In the genomic region with DNA sequence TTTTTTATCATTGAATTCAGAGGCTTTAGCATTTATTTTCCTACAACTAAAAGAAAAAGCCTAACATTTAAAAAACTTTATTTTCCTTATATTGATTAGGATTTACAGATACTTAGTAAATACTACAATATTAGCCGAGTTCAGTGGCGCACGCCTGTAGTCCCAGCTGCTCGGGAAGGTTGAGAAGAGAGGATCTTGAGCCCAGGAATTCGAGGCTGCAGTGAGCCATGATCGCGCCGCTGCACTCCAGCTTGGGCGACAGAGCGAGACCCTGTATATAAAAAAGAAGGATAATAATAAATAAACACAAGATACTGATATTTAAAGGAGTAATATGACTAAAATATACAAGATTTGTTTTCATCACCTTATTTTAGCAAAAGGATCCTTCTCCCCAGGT, we compare ENCODE assay signal across 8 cellular contexts. TPM values are rescaled to one million over a fixed set of nuclear protein-coding genes. Genes with fewer than 3 reads are reported as not detected.
A peak's percentile ranks its signal among the peaks of the same experiment; 100 is the strongest.
DNase-seq lines count a peak whose midpoint lies in the region; ATAC-seq, FAIRE-seq and TF ChIP-seq lines count a peak whose summit lies in the region.
"Had no signal": no experiment of that assay in that cellular context is flagged by ENCODE, and none has a peak within 500 bp of the region (broad histone marks: within the 10 kb centered on the region; RNA-seq: fewer than 3 reads in every experiment).

No MANE protein-coding gene starts in this region.

- peak overlapping the region; percentile 76 for H3K4me2 ChIP-seq in GM23338

- FAIRE-seq in small intestine (lab: Jason Lieb, UNC), result no peak

- H3K36me3 ChIP-seq in GM23338 (ENCODE audit: insufficient read depth) (peaks cover 18% of the 10 kb centered on the region), small intestine (ENCODE audit: control insufficient read depth in 2 of 2, insufficient read depth in 2 of 2, low read length in 2 of 2) (no peaks in the 10 kb centered on the region)

- H4K20me1 ChIP-seq in GM23338 (replicated peaks; ENCODE audit: insufficient read depth), result no peaks in the 10 kb centered on the region; the same call in 1 of the 2 replicates

- H3K4me1 Mint-ChIP-seq in GM23338, result no peaks in the 10 kb centered on the region

- peak; percentile 19; the same call in 2 of the 3 replicates for ATAC-seq in GM23338
- ATAC-seq in HG02981 (IDR thresholded peaks at IDR 0.05; ENCODE audit: unreplicated experiment), result no peak

- no peaks in the 10 kb centered on the region for H3F3A ChIP-seq in GM23338 (replicated peaks; ENCODE audit: low read depth)

- peak overlapping the region; percentile 84 for H3K27ac ChIP-seq in GM23338 (ENCODE audit: low read depth)
- peak overlapping the region in 1 of 2 donors; percentile 34 for H3K27ac ChIP-seq in small intestine (ENCODE audit: low read depth in 1 of 2, low read length in 1 of 2)

- H3K27me3 Mint-ChIP-seq in GM23338 (ENCODE audit: insufficient read depth, low read depth, poor library complexity), result peaks cover 8% of the 10 kb centered on the region

- H3K79me2 ChIP-seq in GM23338 (replicated peaks; ENCODE audit: insufficient read depth), result peaks cover 17% of the 10 kb centered on the region

- no peak for TF ChIP-seq CTCF in GM23338 (conservative IDR thresholded peaks at IDR 0.05; ENCODE audit: low read depth in 2 of 2)
- no peak for TF ChIP-seq CTCF in foreskin fibroblast (IDR thresholded peaks at IDR 0.05; ENCODE audit: low read depth, low read length)

- peak overlapping the region; percentile 93 for H3K4me3 Mint-ChIP-seq in GM23338

- 26 to 49% (median 28%) methylated on average over 10 of the region's 10 CpGs for WGBS in small intestine, 3 donors

- no peaks in the 10 kb centered on the region for H3K9me3 ChIP-seq in small intestine (ENCODE audit: control insufficient read depth, low read depth)

- H3K4me3 ChIP-seq in GM23338, result peak overlapping the region; percentile 51
- peak overlapping the region; percentile 60 to 73 for H3K4me3 ChIP-seq in foreskin fibroblast (ENCODE audit: low read depth in 1 of 2, low read length in 2 of 2)
- peak overlapping the region; percentile 75 for H3K4me3 ChIP-seq in skeletal muscle cell (ENCODE audit: low read depth, low read length)
- H3K4me3 ChIP-seq in small intestine (ENCODE audit: low read depth in 1 of 2, low read length in 2 of 2), result no peak overlapping the region

- peak overlapping the region; percentile 94; the same call in 1 of the 2 replicates for H3K27ac Mint-ChIP-seq in GM23338

- H3K36me3 Mint-ChIP-seq in GM23338 (ENCODE audit: low read depth), result peaks cover 34% of the 10 kb centered on the region

- no peaks in the 10 kb centered on the region; the same call in 2 of the 3 replicates for H3K9me3 Mint-ChIP-seq in GM23338

- DNase-seq in GM23338 (ENCODE audit: low spot score), result peak; percentile 11
- DNase-seq in SK-N-DZ (ENCODE audit: low spot score), result peak; percentile 26
- DNase-seq in foreskin fibroblast, result peak in 1 of 2 donors; percentile 17
- DNase-seq in skeletal muscle cell (ENCODE audit: low read depth), result no peak
- no peak for DNase-seq in small intestine
- DNase-seq in AG08396 (ENCODE audit: low spot score), result no peak

- no peaks in the 10 kb centered on the region for H3K9me2 ChIP-seq in GM23338 (ENCODE audit: insufficient read depth)

- no peaks in the 10 kb centered on the region for H3K4me1 ChIP-seq in GM23338 (ENCODE audit: insufficient read depth)
- H3K4me1 ChIP-seq in small intestine (ENCODE audit: control insufficient read depth in 2 of 2, insufficient read depth in 1 of 2, low read depth in 1 of 2, low read length in 1 of 2), result no peaks in the 10 kb centered on the region

- H3K27me3 ChIP-seq in GM23338 (ENCODE audit: insufficient read depth) (no peaks in the 10 kb centered on the region), small intestine (ENCODE audit: control insufficient read depth in 2 of 2, insufficient read depth in 2 of 2, low read length in 2 of 2) (no peaks in the 10 kb centered on the region)

- H2AFZ ChIP-seq in GM23338, result peak overlapping the region; percentile 76

TF ChIP-seq in GM23338, 12 proteins besides CTCF, POLR2A, EP300 and RAD21:
- TF ChIP-seq, protein P1, sequence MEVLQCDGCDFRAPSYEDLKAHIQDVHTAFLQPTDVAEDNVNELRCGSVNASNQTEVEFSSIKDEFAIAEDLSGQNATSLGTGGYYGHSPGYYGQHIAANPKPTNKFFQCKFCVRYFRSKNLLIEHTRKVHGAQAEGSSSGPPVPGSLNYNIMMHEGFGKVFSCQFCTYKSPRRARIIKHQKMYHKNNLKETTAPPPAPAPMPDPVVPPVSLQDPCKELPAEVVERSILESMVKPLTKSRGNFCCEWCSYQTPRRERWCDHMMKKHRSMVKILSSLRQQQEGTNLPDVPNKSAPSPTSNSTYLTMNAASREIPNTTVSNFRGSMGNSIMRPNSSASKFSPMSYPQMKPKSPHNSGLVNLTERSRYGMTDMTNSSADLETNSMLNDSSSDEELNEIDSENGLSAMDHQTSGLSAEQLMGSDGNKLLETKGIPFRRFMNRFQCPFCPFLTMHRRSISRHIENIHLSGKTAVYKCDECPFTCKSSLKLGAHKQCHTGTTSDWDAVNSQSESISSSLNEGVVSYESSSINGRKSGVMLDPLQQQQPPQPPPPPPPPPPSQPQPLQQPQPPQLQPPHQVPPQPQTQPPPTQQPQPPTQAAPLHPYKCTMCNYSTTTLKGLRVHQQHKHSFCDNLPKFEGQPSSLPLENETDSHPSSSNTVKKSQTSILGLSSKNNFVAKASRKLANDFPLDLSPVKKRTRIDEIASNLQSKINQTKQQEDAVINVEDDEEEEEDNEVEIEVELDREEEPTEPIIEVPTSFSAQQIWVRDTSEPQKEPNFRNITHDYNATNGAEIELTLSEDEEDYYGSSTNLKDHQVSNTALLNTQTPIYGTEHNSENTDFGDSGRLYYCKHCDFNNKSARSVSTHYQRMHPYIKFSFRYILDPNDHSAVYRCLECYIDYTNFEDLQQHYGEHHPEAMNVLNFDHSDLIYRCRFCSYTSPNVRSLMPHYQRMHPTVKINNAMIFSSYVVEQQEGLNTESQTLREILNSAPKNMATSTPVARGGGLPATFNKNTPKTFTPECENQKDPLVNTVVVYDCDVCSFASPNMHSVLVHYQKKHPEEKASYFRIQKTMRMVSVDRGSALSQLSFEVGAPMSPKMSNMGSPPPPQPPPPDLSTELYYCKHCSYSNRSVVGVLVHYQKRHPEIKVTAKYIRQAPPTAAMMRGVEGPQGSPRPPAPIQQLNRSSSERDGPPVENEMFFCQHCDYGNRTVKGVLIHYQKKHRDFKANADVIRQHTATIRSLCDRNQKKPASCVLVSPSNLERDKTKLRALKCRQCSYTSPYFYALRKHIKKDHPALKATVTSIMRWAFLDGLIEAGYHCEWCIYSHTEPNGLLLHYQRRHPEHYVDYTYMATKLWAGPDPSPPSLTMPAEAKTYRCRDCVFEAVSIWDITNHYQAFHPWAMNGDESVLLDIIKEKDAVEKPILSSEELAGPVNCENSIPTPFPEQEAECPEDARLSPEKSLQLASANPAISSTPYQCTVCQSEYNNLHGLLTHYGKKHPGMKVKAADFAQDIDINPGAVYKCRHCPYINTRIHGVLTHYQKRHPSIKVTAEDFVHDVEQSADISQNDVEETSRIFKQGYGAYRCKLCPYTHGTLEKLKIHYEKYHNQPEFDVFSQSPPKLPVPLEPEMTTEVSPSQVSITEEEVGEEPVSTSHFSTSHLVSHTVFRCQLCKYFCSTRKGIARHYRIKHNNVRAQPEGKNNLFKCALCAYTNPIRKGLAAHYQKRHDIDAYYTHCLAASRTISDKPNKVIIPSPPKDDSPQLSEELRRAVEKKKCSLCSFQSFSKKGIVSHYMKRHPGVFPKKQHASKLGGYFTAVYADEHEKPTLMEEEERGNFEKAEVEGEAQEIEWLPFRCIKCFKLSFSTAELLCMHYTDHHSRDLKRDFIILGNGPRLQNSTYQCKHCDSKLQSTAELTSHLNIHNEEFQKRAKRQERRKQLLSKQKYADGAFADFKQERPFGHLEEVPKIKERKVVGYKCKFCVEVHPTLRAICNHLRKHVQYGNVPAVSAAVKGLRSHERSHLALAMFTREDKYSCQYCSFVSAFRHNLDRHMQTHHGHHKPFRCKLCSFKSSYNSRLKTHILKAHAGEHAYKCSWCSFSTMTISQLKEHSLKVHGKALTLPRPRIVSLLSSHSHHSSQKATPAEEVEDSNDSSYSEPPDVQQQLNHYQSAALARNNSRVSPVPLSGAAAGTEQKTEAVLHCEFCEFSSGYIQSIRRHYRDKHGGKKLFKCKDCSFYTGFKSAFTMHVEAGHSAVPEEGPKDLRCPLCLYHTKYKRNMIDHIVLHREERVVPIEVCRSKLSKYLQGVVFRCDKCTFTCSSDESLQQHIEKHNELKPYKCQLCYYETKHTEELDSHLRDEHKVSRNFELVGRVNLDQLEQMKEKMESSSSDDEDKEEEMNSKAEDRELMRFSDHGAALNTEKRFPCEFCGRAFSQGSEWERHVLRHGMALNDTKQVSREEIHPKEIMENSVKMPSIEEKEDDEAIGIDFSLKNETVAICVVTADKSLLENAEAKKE (CRISPR knock-in tag; IDR thresholded peaks at IDR 0.05), result no peak
- TF ChIP-seq ZNF331 (CRISPR knock-in tag; IDR thresholded peaks at IDR 0.05; ENCODE audit: low read depth), result no peak

RNA-seq across cellular contexts. Expression of gene UPF3B, which starts 0.7 kb away (rescaled TPM):
- 9.4 and 11.5 TPM in 2 replicates for total RNA-seq in GM23338 (2014; rRNA removed; shearing (Covaris generic))
- polyA plus RNA-seq in GM23338 (2016; fragmentation: Nextera tagmentation; extraction: Ambion mirVana) (52.8 and 62.0 TPM in 2 replicates), small intestine (10 to 100 TPM; 13.0 to 22.1 (median 16.2) TPM)
- polyA plus RNA-seq in SK-N-DZ (2014; cell fraction: cytosol; rRNA removed), result 8.0 and 10.0 TPM in 2 replicates
- polyA plus RNA-seq in SK-N-DZ (2014; cell fraction: nucleus; rRNA removed), result 9.3 and 15.2 TPM in 2 replicates

RNA-seq across cellular contexts. Expression of gene RNF113A, which starts 18.1 kb away (rescaled TPM):
- 10.2 and 10.9 TPM in 2 replicates for total RNA-seq in GM23338 (2014; rRNA removed; shearing (Covaris generic))
- polyA plus RNA-seq in GM23338 (2016; fragmentation: Nextera tagmentation; extraction: Ambion mirVana) (20.3 and 23.3 TPM in 2 replicates), small intestine (10 to 100 TPM; 17.5 to 27.5 (median 23.2) TPM)
- 21.2 and 23.0 TPM in 2 replicates for polyA plus RNA-seq in SK-N-DZ (2014; cell fraction: cytosol; rRNA removed)
- polyA plus RNA-seq in SK-N-DZ (2014; cell fraction: nucleus; rRNA removed), result 11.0 and 12.0 TPM in 2 replicates

RNA-seq across cellular contexts. Expression of gene NDUFA1, which starts 18.2 kb away (rescaled TPM):
- total RNA-seq in GM23338 (2014; rRNA removed; shearing (Covaris generic)), result 29.1 and 33.2 TPM in 2 replicates
- polyA plus RNA-seq in GM23338 (2016; fragmentation: Nextera tagmentation; extraction: Ambion mirVana) (415 and 457 TPM in 2 replicates), small intestine (100 to 1,000 TPM; 175 to 420 (median 292) TPM)
- polyA plus RNA-seq in SK-N-DZ (2014; cell fraction: cytosol; rRNA removed), result 99.2 and 115 TPM in 2 replicates
- 55.3 and 67.6 TPM in 2 replicates for polyA plus RNA-seq in SK-N-DZ (2014; cell fraction: nucleus; rRNA removed)

RNA-seq across cellular contexts. Expression of gene AKAP14, which starts 42.2 kb away (rescaled TPM):
- 2.5 TPM in 1 of 2 replicates, not detected in the other for total RNA-seq in GM23338 (2014; rRNA removed; shearing (Covaris generic))
- polyA plus RNA-seq in GM23338 (2016; fragmentation: Nextera tagmentation; extraction: Ambion mirVana), result 3.3 and 5.7 TPM in 2 replicates
- polyA plus RNA-seq in SK-N-DZ (2014; cell fraction: cytosol; rRNA removed), result not detected in 2 replicates
- polyA plus RNA-seq in SK-N-DZ (2014; cell fraction: nucleus; rRNA removed), result not detected in 2 replicates
- polyA plus RNA-seq in small intestine, result under 1 TPM in 1 of 3 donors, not detected in 2; 0.37 TPM
- total RNA-seq: T-helper 2 cell treated with Interferon-gamma antibody and Interleukin-4, amounts not matched to agents 100 ng/mL and 5 ng/mL, for 36 hours had no signal

Comparison
In these comparisons a context has a peak if more than half of its experiments do, and no peak if none do; other contexts are left out.
1. DNase-seq: peak in GM23338 (single experiment) and SK-N-DZ (single experiment); none in skeletal muscle cell (single experiment), small intestine (single experiment) and AG08396 (single experiment).
2. H3K4me3 ChIP-seq: peak in GM23338 (single experiment), foreskin fibroblast (2 of 2) and skeletal muscle cell (single experiment); none in small intestine (0 of 2).